In genomic region chr11:18844753-18845367, GRCh38 we compare ENCODE assay signal across 8 cellular contexts. TPM values are rescaled to one million over a fixed set of nuclear protein-coding genes. Genes with fewer than 3 reads are reported as not detected.
DNase-seq lines count a peak whose midpoint lies in the region; ATAC-seq and TF ChIP-seq lines count a peak whose summit lies in the region.

No MANE protein-coding gene starts in this region.

- peak; percentile 83 for ATAC-seq in foreskin keratinocyte
- ATAC-seq in GM21619 (IDR thresholded peaks at IDR 0.05; ENCODE audit: unreplicated experiment), result no peak

- DNase-seq in NCI-H2107 treated with DMSO at 0.1 percent for 48 hours (lab: John Stamatoyannopoulos, UW; ENCODE audit: unreplicated experiment), result peak; percentile 9
- DNase-seq in NCI-H2107 (lab: John Stamatoyannopoulos, UW), result no peak
- peak; percentile 36 for DNase-seq in HPDE6-E6E7 (ENCODE audit: extremely low spot score)
- DNase-seq in RPMI8226, result peak; percentile 16
- peak in 1 of 2 donors; percentile 43 for DNase-seq in foreskin keratinocyte
- no peak for DNase-seq in NK-92 treated with Interleukin-12 subunit alpha and Interleukin-12 subunit beta, amount 100 ng/mL, for 24 hours (lab: John Stamatoyannopoulos, UW)
- no peak for DNase-seq in NK-92 (lab: John Stamatoyannopoulos, UW; ENCODE audit: unreplicated experiment)

- no peak overlapping the region for H3K27ac ChIP-seq in foreskin keratinocyte

- H3K4me1 ChIP-seq in foreskin keratinocyte, result no peaks in the 10 kb centered on the region

- peak; percentile 73 for TF ChIP-seq CTCF in foreskin keratinocyte (conservative IDR thresholded peaks at IDR 0.05)

- peaks cover 49% of the 10 kb centered on the region for H3K27me3 ChIP-seq in foreskin keratinocyte

RNA-seq across cellular contexts. Expression of gene PTPN5, which starts 53.3 kb away (rescaled TPM):
- not detected in 2 replicates for total RNA-seq in foreskin keratinocyte
- not detected in 2 replicates for polyA plus RNA-seq in foreskin keratinocyte

Comparison
In these comparisons a context has a peak if more than half of its experiments do, and no peak if none do; other contexts are left out.
1. DNase-seq: peak in NCI-H2107 treated with DMSO at 0.1 percent for 48 hours (single experiment), HPDE6-E6E7 (single experiment) and RPMI8226 (single experiment); none in NCI-H2107 (single experiment), NK-92 treated with Interleukin-12 subunit alpha and Interleukin-12 subunit beta, amount 100 ng/mL, for 24 hours (single experiment) and NK-92 (single experiment).